1 cellular context compared by ENCODE assay signal in genomic region chr9:78397045-78397843, GRCh38.
TF ChIP-seq lines count a peak whose summit lies in the region.

No MANE protein-coding gene starts in this region.

TF ChIP-seq in WTC11, 78 proteins besides CTCF, POLR2A, EP300 and RAD21 (continued from another document):
- TF ChIP-seq AFF4 (CRISPR knock-in tag; IDR thresholded peaks at IDR 0.05; ENCODE audit: borderline replicate concordance) (no peak), ZNF317 (CRISPR knock-in tag; IDR thresholded peaks at IDR 0.05; ENCODE audit: borderline replicate concordance, low read depth) (no peak), ERG (CRISPR knock-in tag; IDR thresholded peaks at IDR 0.05) (no peak)
